In the genomic region with DNA sequence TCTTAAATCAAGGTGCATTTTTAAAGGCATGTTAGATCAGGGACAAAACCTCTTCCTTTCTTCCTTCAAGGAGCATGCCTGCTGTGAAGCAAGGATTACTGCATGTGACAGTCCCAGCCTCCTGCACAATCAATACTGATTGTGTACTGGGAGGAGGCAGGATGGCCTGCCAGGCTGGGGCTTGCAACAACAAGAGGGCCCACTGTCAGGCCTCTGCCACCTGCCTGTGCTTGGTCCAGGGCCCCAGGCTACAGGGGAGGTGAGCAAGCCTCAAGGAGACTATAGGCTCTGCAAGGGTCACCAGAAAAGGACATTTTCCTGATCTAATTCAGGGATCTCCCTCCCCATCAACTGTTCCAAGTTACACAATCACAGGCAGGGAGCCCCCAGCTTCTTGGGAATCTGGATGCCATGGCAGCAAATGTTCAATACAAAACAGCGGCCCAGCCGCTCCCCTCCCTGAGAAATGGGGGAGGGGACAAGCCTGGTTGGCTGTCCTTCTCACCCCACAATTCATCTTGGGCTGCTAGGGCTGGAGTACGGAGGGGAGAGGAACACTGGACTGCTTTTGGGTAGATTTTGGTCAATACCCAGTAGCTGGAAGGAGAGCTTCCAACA, we compare ENCODE assay signal across 15 cellular contexts.
A peak's percentile ranks its signal among the peaks of the same experiment; 100 is the strongest.
DNase-seq lines count a peak whose midpoint lies in the region; ATAC-seq, FAIRE-seq and TF ChIP-seq lines count a peak whose summit lies in the region.
"Had no signal": no experiment of that assay in that cellular context is flagged by ENCODE, and none has a peak within 500 bp of the region (broad histone marks: within the 10 kb centered on the region; RNA-seq: fewer than 3 reads in every experiment).

No MANE protein-coding gene starts in this region.

- H3K36me3 ChIP-seq in keratinocyte (ENCODE audit: control insufficient read depth in 2 of 2, extremely low read depth in 1 of 2, insufficient read depth in 2 of 2, low read length in 2 of 2) (no peaks in the 10 kb centered on the region), upper lobe of left lung (no peaks in the 10 kb centered on the region)

- CTCF ChIA-PET in WTC11 (lab: Charles Lee), result interaction anchor here (0.6 to 2.3 kb wide), 3 partner anchors 16 to 208 kb away, joined by 4 to 8 read pairs (median 4); no protein-coding TSS in a partner anchor
- CTCF ChIA-PET in activated CD8-positive, alpha-beta memory T cell treated with anti-CD3 and anti-CD28 coated beads, Interleukin-2, amount 10 ng/mL, durations not matched to agents 7 days and 5 days (lab: Charles Lee), result no interaction called here

- no peak overlapping the region for H3K4me2 ChIP-seq in keratinocyte (ENCODE audit: control insufficient read depth, extremely low read depth, insufficient read depth, low read depth, low read length)

- ATAC-seq in WTC11 (peak; percentile 10; the same call in 1 of the 2 replicates), HG03565 (IDR thresholded peaks at IDR 0.05; ENCODE audit: unreplicated experiment) (no peak), GM21390 (IDR thresholded peaks at IDR 0.05; ENCODE audit: unreplicated experiment) (no peak), upper lobe of left lung (ENCODE audit: low FRiP score in 2 of 2) (no peak)
- ATAC-seq in activated CD8-positive, alpha-beta memory T cell treated with anti-CD3 and anti-CD28 coated beads, Interleukin-2, amount 10 ng/mL, durations not matched to agents 7 days and 5 days, result no peak
- ATAC-seq: activated T-cell treated with anti-CD3 and anti-CD28 coated beads, Interleukin-2, amount 50 U/mL, for 4 hours; SK-N-SH treated with all-trans-retinoic acid at 6 μM for 48 hours had no signal

- no peaks in the 10 kb centered on the region for H3K36me3 Mint-ChIP-seq in WTC11
- H3K36me3 Mint-ChIP-seq in progenitor cell of endocrine pancreas (ENCODE audit: insufficient read depth), result peaks cover 2% of the 10 kb centered on the region
- no peaks in the 10 kb centered on the region for H3K36me3 Mint-ChIP-seq in activated CD8-positive, alpha-beta memory T cell treated with anti-CD3 and anti-CD28 coated beads, Interleukin-2, amount 10 ng/mL, durations not matched to agents 7 days and 5 days

- H4K20me1 ChIP-seq in keratinocyte (ENCODE audit: control insufficient read depth, extremely low read depth, insufficient read depth, low read length), result no peaks in the 10 kb centered on the region

- H3K27me3 Mint-ChIP-seq in WTC11 (ENCODE audit: low read depth) (no peaks in the 10 kb centered on the region), progenitor cell of endocrine pancreas (no peaks in the 10 kb centered on the region)
- H3K27me3 Mint-ChIP-seq in activated CD8-positive, alpha-beta memory T cell treated with anti-CD3 and anti-CD28 coated beads, Interleukin-2, amount 10 ng/mL, durations not matched to agents 7 days and 5 days, result no peaks in the 10 kb centered on the region
- H3K27me3 Mint-ChIP-seq: stimulated activated naive CD8-positive, alpha-beta T cell treated with anti-CD3 and anti-CD28 coated beads, Interleukin-15, Interleukin-2, amounts not matched to agents 100 ng/mL and 50 ng/mL, for 24 hours had no signal

- H3K9me3 Mint-ChIP-seq in WTC11 (no peaks in the 10 kb centered on the region), progenitor cell of endocrine pancreas (ENCODE audit: low read depth) (no peaks in the 10 kb centered on the region)
- no peaks in the 10 kb centered on the region for H3K9me3 Mint-ChIP-seq in activated CD8-positive, alpha-beta memory T cell treated with anti-CD3 and anti-CD28 coated beads, Interleukin-2, amount 10 ng/mL, durations not matched to agents 7 days and 5 days (ENCODE audit: low read depth)
- H3K9me3 Mint-ChIP-seq: activated T-cell treated with anti-CD3 and anti-CD28 coated beads, Interleukin-2, amount 50 U/mL, for 4 hours; HFFc6; stimulated activated naive CD8-positive, alpha-beta T cell treated with anti-CD3 and anti-CD28 coated beads, Interleukin-15, Interleukin-2, amounts not matched to agents 100 ng/mL and 50 ng/mL, for 24 hours had no signal

- H3K4me3 ChIP-seq in keratinocyte (ENCODE audit: control insufficient read depth in 2 of 3, extremely low read depth in 1 of 3, insufficient read depth in 2 of 3, low read depth in 1 of 3, low read length in 3 of 3), result no peak overlapping the region
- H3K4me3 ChIP-seq in upper lobe of left lung, result no peak overlapping the region

- TF ChIP-seq EP300 in upper lobe of left lung (IDR thresholded peaks at IDR 0.05), result no peak

- no peak overlapping the region for H3K27ac ChIP-seq in keratinocyte (ENCODE audit: control insufficient read depth, insufficient read depth, low read length)
- no peak overlapping the region for H3K27ac ChIP-seq in upper lobe of left lung

- H3K4me3 Mint-ChIP-seq in WTC11 (no peak overlapping the region), progenitor cell of endocrine pancreas (ENCODE audit: low read depth) (peak overlapping the region; percentile 25)
- H3K4me3 Mint-ChIP-seq in activated CD8-positive, alpha-beta memory T cell treated with anti-CD3 and anti-CD28 coated beads, Interleukin-2, amount 10 ng/mL, durations not matched to agents 7 days and 5 days, result no peak overlapping the region
- H3K4me3 Mint-ChIP-seq: activated T-cell treated with anti-CD3 and anti-CD28 coated beads, Interleukin-2, amount 50 U/mL, for 4 hours; HFFc6; stimulated activated naive CD8-positive, alpha-beta T cell treated with anti-CD3 and anti-CD28 coated beads, Interleukin-15, Interleukin-2, amounts not matched to agents 100 ng/mL and 50 ng/mL, for 24 hours had no signal

- WGBS in upper lobe of left lung, 2 donors, result 51 to 81% methylated on average over 3 of the region's 3 CpGs

- H3K9ac ChIP-seq in keratinocyte (ENCODE audit: control insufficient read depth, extremely low read depth, insufficient read depth, low read length), result no peak overlapping the region

- H3K9me3 ChIP-seq in keratinocyte (ENCODE audit: control insufficient read depth, low read depth, low read length) (no peaks in the 10 kb centered on the region), upper lobe of left lung (no peaks in the 10 kb centered on the region)

- peak overlapping the region; percentile 85 for H3K27ac Mint-ChIP-seq in WTC11
- H3K27ac Mint-ChIP-seq in progenitor cell of endocrine pancreas, result no peak overlapping the region
- H3K27ac Mint-ChIP-seq in activated CD8-positive, alpha-beta memory T cell treated with anti-CD3 and anti-CD28 coated beads, Interleukin-2, amount 10 ng/mL, durations not matched to agents 7 days and 5 days, result no peak overlapping the region
- H3K27ac Mint-ChIP-seq: HFFc6; stimulated activated naive CD8-positive, alpha-beta T cell treated with anti-CD3 and anti-CD28 coated beads, Interleukin-15, Interleukin-2, amounts not matched to agents 100 ng/mL and 50 ng/mL, for 24 hours had no signal

- DNase-seq in D721Med (ENCODE audit: insufficient read length, low spot score), result no peak
- no peak for DNase-seq in WTC11 (ENCODE audit: low spot score)
- DNase-seq in keratinocyte (ENCODE audit: low read depth, low spot score), result no peak
- no peak for DNase-seq in progenitor cell of endocrine pancreas (ENCODE audit: low spot score, unreplicated experiment)
- DNase-seq in upper lobe of left lung, result no peak
- DNase-seq in activated CD8-positive, alpha-beta memory T cell treated with anti-CD3 and anti-CD28 coated beads, Interleukin-2, amount 10 ng/mL, durations not matched to agents 7 days and 5 days, result no peak
- DNase-seq: activated CD4-positive, CD25-positive, alpha-beta regulatory T cell; activated T-cell treated with anti-CD3 and anti-CD28 coated beads, Interleukin-2, amount 50 U/mL, for 4 hours; GF-D8; HFFc6 had no signal

- H3K79me2 ChIP-seq in keratinocyte (ENCODE audit: control insufficient read depth, insufficient read depth, low read length), result peaks cover 16% of the 10 kb centered on the region

- TF ChIP-seq CTCF in D721Med (IDR thresholded peaks at IDR 0.05; ENCODE audit: insufficient read depth, missing control alignments), result no peak
- no peak for TF ChIP-seq CTCF in WTC11 (IDR thresholded peaks at IDR 0.05)
- no peak for TF ChIP-seq CTCF in keratinocyte (optimal IDR thresholded peaks at IDR 0.05 in 1 of 3, IDR thresholded peaks at IDR 0.05 in 1 of 3, conservative IDR thresholded peaks at IDR 0.05 in 1 of 3; ENCODE audit: extremely low read depth in 1 of 3, insufficient read depth in 2 of 3, low read length in 3 of 3)
- TF ChIP-seq CTCF in progenitor cell of endocrine pancreas (IDR thresholded peaks at IDR 0.05; ENCODE audit: unreplicated experiment), result no peak
- TF ChIP-seq CTCF in upper lobe of left lung (IDR thresholded peaks at IDR 0.05), result no peak

- no peak overlapping the region for H2AFZ ChIP-seq in keratinocyte (ENCODE audit: control insufficient read depth, low read length)

- H3K27me3 ChIP-seq in keratinocyte (ENCODE audit: control insufficient read depth, extremely low read depth, insufficient read depth, low read length) (no peaks in the 10 kb centered on the region), upper lobe of left lung (no peaks in the 10 kb centered on the region)

- POLR2A ChIA-PET in WTC11 (lab: Charles Lee), result interaction anchor here (0.6 kb wide), 1 partner anchor 14 kb away, joined by 3 read pairs; no protein-coding TSS in a partner anchor

- FAIRE-seq in D721Med (lab: Jason Lieb, UNC), result peak; percentile 81
- peak; percentile 71 for FAIRE-seq in keratinocyte (lab: Jason Lieb, UNC)
- FAIRE-seq: astrocyte had no signal

- peaks cover 3% of the 10 kb centered on the region for H3K9me1 ChIP-seq in keratinocyte (ENCODE audit: control insufficient read depth, extremely low read depth, insufficient read depth, low read length)

- no peak for TF ChIP-seq POLR2A in upper lobe of left lung (IDR thresholded peaks at IDR 0.05)

- H3K4me1 Mint-ChIP-seq in WTC11 (peaks cover 96% of the 10 kb centered on the region), progenitor cell of endocrine pancreas (ENCODE audit: low read depth) (peaks cover 72% of the 10 kb centered on the region)
- H3K4me1 Mint-ChIP-seq in activated CD8-positive, alpha-beta memory T cell treated with anti-CD3 and anti-CD28 coated beads, Interleukin-2, amount 10 ng/mL, durations not matched to agents 7 days and 5 days, result peaks cover 5% of the 10 kb centered on the region

- dilution Hi-C loops in keratinocyte (cut with MboI; ENCODE audit: extremely low pct_ligation_motif_present, low sequenced_read_pairs), result no loop called here

- H3K4me1 ChIP-seq in keratinocyte (ENCODE audit: control insufficient read depth, extremely low read depth, insufficient read depth, low read length) (peaks cover 37% of the 10 kb centered on the region), upper lobe of left lung (peaks cover 50 to 75% (median 68%) of the 10 kb centered on the region in 4 donors)

TF ChIP-seq in WTC11, 78 proteins besides CTCF, POLR2A, EP300 and RAD21:
- no peak for TF ChIP-seq ZBTB21 (CRISPR knock-in tag; IDR thresholded peaks at IDR 0.05; ENCODE audit: borderline replicate concordance)
- TF ChIP-seq, protein P1, sequence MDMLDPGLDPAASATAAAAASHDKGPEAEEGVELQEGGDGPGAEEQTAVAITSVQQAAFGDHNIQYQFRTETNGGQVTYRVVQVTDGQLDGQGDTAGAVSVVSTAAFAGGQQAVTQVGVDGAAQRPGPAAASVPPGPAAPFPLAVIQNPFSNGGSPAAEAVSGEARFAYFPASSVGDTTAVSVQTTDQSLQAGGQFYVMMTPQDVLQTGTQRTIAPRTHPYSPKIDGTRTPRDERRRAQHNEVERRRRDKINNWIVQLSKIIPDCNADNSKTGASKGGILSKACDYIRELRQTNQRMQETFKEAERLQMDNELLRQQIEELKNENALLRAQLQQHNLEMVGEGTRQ (CRISPR knock-in tag; IDR thresholded peaks at IDR 0.05), result 0 out of 2 replicates have a peak, but pooled peaks have one; percentile 15
